10 cellular contexts compared by ENCODE assay signal in the genomic region with DNA sequence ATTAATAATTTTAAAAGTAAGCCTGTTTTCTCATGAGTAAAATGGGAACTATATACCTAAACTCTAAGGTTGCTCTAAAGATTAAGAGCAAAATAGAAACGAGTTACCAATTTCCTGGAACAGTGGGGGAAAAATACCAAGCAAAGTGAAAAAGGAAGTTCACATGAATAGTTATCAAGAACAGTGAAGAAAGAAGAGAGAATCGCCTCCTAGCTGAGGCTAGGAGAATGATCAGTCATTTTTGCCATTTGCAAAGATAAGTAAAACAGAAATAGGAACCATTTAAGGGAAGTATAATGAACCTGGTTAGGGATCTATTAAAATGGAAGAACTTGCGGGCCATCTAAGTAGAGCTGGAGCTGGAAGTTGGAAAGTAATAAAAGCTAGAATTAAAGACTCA. TPM values are rescaled to one million over a fixed set of nuclear protein-coding genes. Genes with fewer than 3 reads are reported as not detected.
A peak's percentile ranks its signal among the peaks of the same experiment; 100 is the strongest.
DNase-seq lines count a peak whose midpoint lies in the region; ATAC-seq and TF ChIP-seq lines count a peak whose summit lies in the region.
"Had no signal": no experiment of that assay in that cellular context is flagged by ENCODE, and none has a peak within 500 bp of the region (broad histone marks: within the 10 kb centered on the region; RNA-seq: fewer than 3 reads in every experiment).

No MANE protein-coding gene starts in this region.

- CTCF ChIA-PET in AG04450 (lab: Charles Lee) = interaction anchor here (0.7 to 5.5 kb wide), 2 partner anchors 112 to 301 kb away, joined by 3 to 50 read pairs; no protein-coding TSS in a partner anchor

- H3K9me3 Mint-ChIP-seq in activated naive CD8-positive, alpha-beta T cell treated with anti-CD3 and anti-CD28 coated beads for 36 hours = no peaks in the 10 kb centered on the region
- H3K9me3 Mint-ChIP-seq: natural killer cell had no signal

- no peak overlapping the region for H2AFZ ChIP-seq in Karpas-422 (ENCODE audit: low read length)

- H3K4me1 ChIP-seq in Karpas-422 (ENCODE audit: low read length) = peaks cover 8% of the 10 kb centered on the region
- H3K4me1 ChIP-seq in left ventricle myocardium inferior = peaks cover 16% of the 10 kb centered on the region

- no peak overlapping the region for H3K9ac ChIP-seq in Karpas-422 (ENCODE audit: low read length)

- TF ChIP-seq CTCF in AG04450 (IDR thresholded peaks at IDR 0.05; ENCODE audit: low read depth, low read length) (peak; percentile 33), left ventricle myocardium inferior (IDR thresholded peaks at IDR 0.05; ENCODE audit: borderline replicate concordance) (no peak)

- H3K4me1 Mint-ChIP-seq in activated naive CD8-positive, alpha-beta T cell treated with anti-CD3 and anti-CD28 coated beads for 36 hours = peaks cover 31% of the 10 kb centered on the region

- H3K27me3 ChIP-seq in AG04450 (ENCODE audit: control insufficient read depth, insufficient read depth, low read length) (no peaks in the 10 kb centered on the region), Karpas-422 (ENCODE audit: low read length) (no peaks in the 10 kb centered on the region), left ventricle myocardium inferior (ENCODE audit: low read depth) (no peaks in the 10 kb centered on the region)

- ATAC-seq in GM19025 (IDR thresholded peaks at IDR 0.05; ENCODE audit: low read depth, unreplicated experiment) (peak; percentile 55), HG02970 (IDR thresholded peaks at IDR 0.05; ENCODE audit: low FRiP score, unreplicated experiment) (no peak)

- H3K27ac Mint-ChIP-seq in activated naive CD8-positive, alpha-beta T cell treated with anti-CD3 and anti-CD28 coated beads for 36 hours = peak overlapping the region; percentile 72
- H3K27ac Mint-ChIP-seq: natural killer cell had no signal

- peaks cover 4% of the 10 kb centered on the region; the same call in 1 of the 2 replicates for H3K9me3 ChIP-seq in AG04450 (ENCODE audit: control insufficient read depth, insufficient read depth, low read length)
- H3K9me3 ChIP-seq in Karpas-422 (ENCODE audit: low read length) = no peaks in the 10 kb centered on the region
- H3K9me3 ChIP-seq in left ventricle myocardium inferior (replicated peaks) = no peaks in the 10 kb centered on the region

- H3K36me3 Mint-ChIP-seq in activated naive CD8-positive, alpha-beta T cell treated with anti-CD3 and anti-CD28 coated beads for 36 hours = peaks cover 2% of the 10 kb centered on the region
- H3K36me3 Mint-ChIP-seq: natural killer cell had no signal

- intact Hi-C loops in left ventricle myocardium inferior (cut with micrococcal nuclease) = no loop called here

- POLR2A ChIA-PET in AG04450 (lab: Yijun Ruan, JAX) = no interaction called here

- H3K27me3 Mint-ChIP-seq in activated naive CD8-positive, alpha-beta T cell treated with anti-CD3 and anti-CD28 coated beads for 36 hours = peaks cover 10% of the 10 kb centered on the region

- no peaks in the 10 kb centered on the region for H3K79me2 ChIP-seq in Karpas-422 (ENCODE audit: low read length)

- H4K20me1 ChIP-seq in Karpas-422 (ENCODE audit: insufficient read depth, low read depth, low read length) = no peaks in the 10 kb centered on the region

- H3K4me3 ChIP-seq in AG04450 (ENCODE audit: low read depth, low read length) (no peak overlapping the region), Karpas-422 (ENCODE audit: low read length) (no peak overlapping the region), left ventricle myocardium inferior (no peak overlapping the region)

- DNase-seq in AG04450 (ENCODE audit: low read depth, low spot score) = no peak
- peak; percentile 46 for DNase-seq in Karpas-422
- DNase-seq in activated naive CD8-positive, alpha-beta T cell treated with anti-CD3 and anti-CD28 coated beads for 36 hours = no peak
- DNase-seq in pons (ENCODE audit: low spot score) = no peak
- DNase-seq in left ventricle myocardium inferior = no peak
- no peak for DNase-seq in NCI-H1048 (lab: John Stamatoyannopoulos, UW)
- DNase-seq: natural killer cell, NCI-H1930 had no signal

- H3K27ac ChIP-seq in AG04450 (ENCODE audit: low read depth, low read length) = no peak overlapping the region
- H3K27ac ChIP-seq in Karpas-422 (ENCODE audit: low read length) = no peak overlapping the region
- H3K27ac ChIP-seq in left ventricle myocardium inferior (replicated peaks) = no peak overlapping the region

- no peaks in the 10 kb centered on the region for H3K9me2 ChIP-seq in Karpas-422 (replicated peaks; ENCODE audit: insufficient read depth, low read length)

- H3K36me3 ChIP-seq in Karpas-422 (ENCODE audit: insufficient read depth, low read length) (no peaks in the 10 kb centered on the region), left ventricle myocardium inferior (no peaks in the 10 kb centered on the region)

- peak overlapping the region; percentile 9 for H3K4me2 ChIP-seq in Karpas-422 (ENCODE audit: low read depth, low read length, poor library complexity, severe bottlenecking)

- no peak overlapping the region for H3K4me3 Mint-ChIP-seq in activated naive CD8-positive, alpha-beta T cell treated with anti-CD3 and anti-CD28 coated beads for 36 hours
- H3K4me3 Mint-ChIP-seq: natural killer cell had no signal

RNA-seq across cellular contexts. Expression of a gene that starts 50.7 kb away (rescaled TPM):
- 178 and 186 TPM in 2 replicates for polyA plus RNA-seq in AG04450 (2011; rRNA removed)
- polyA minus RNA-seq in AG04450 (2011; rRNA and poly(A)+ RNA removed) = 114 and 128 TPM in 2 replicates
- 0.18 TPM in 1 of 2 replicates, not detected in the other for total RNA-seq in Karpas-422 (2014; rRNA removed; shearing (Covaris generic); ENCODE audit: low replicate concordance)
- 1 to 10 TPM; 8.1 to 8.7 TPM for total RNA-seq in activated naive CD8-positive, alpha-beta T cell treated with anti-CD3 and anti-CD28 coated beads for 36 hours
- 80.5 TPM for total RNA-seq in left ventricle myocardium inferior
